ENCODE assay signal across 2 cellular contexts in the genomic region with DNA sequence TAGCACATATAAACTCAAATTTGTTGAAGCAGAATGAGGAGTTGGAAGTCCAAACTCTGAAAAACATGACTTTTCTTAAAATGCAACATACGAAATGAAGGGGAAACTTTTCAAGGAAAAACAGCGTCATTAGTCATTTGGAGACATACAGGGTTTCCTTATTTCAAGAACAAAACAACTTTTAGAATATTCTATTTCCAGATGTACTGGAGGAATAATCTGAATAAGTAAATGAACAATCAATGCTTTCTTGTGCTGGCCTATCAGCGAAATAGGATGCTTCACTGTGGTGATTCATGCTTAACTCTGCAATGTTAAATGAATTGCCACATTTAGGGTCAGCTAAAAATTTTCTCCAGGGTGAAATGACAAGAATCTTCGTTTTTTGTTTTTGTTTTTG.
TF ChIP-seq lines count a peak whose summit lies in the region.

No MANE protein-coding gene starts in this region.

TF ChIP-seq in IMR-90, 13 proteins besides CTCF, POLR2A, EP300 and RAD21:
- TF ChIP-seq CHD1 (IDR thresholded peaks at IDR 0.05; ENCODE audit: low read depth, low read length) (no peak), CEBPB (IDR thresholded peaks at IDR 0.05; ENCODE audit: low read depth, low read length) (peak; percentile 8; the same call in 1 of the 2 replicates), FOS (IDR thresholded peaks at IDR 0.05; ENCODE audit: low read depth, low read length) (no peak)

TF ChIP-seq in K562, 482 proteins besides CTCF, POLR2A, EP300 and RAD21:
- TF ChIP-seq, protein P1, sequence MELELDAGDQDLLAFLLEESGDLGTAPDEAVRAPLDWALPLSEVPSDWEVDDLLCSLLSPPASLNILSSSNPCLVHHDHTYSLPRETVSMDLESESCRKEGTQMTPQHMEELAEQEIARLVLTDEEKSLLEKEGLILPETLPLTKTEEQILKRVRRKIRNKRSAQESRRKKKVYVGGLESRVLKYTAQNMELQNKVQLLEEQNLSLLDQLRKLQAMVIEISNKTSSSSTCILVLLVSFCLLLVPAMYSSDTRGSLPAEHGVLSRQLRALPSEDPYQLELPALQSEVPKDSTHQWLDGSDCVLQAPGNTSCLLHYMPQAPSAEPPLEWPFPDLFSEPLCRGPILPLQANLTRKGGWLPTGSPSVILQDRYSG (tag; conservative IDR thresholded peaks at IDR 0.05; ENCODE audit: low read depth): no peak
- TF ChIP-seq EGR1 (conservative IDR thresholded peaks at IDR 0.05) (no peak), ZNF436 (CRISPR knock-in tag; IDR thresholded peaks at IDR 0.05) (no peak), SRSF9 (IDR thresholded peaks at IDR 0.05; ENCODE audit: borderline replicate concordance, low read depth, low read length) (no peak), ZNF766 (CRISPR knock-in tag; conservative IDR thresholded peaks at IDR 0.05) (no peak), HNRNPUL1 (IDR thresholded peaks at IDR 0.05; ENCODE audit: low read length) (no peak), CSDE1 (IDR thresholded peaks at IDR 0.05) (no peak), GABPA (tag; conservative IDR thresholded peaks at IDR 0.05; ENCODE audit: low read depth) (no peak), E2F3 (CRISPR knock-in tag; IDR thresholded peaks at IDR 0.05) (no peak), BCL6 (CRISPR knock-in tag; IDR thresholded peaks at IDR 0.05) (no peak), ZNF121 (CRISPR knock-in tag; conservative IDR thresholded peaks at IDR 0.05) (no peak), DPF2 (IDR thresholded peaks at IDR 0.05) (no peak), KAT2B (IDR thresholded peaks at IDR 0.05; ENCODE audit: low read depth, low read length) (no peak), NRF1 (conservative IDR thresholded peaks at IDR 0.05 in 1 of 2, IDR thresholded peaks at IDR 0.05 in 1 of 2) (no peak)
- TF ChIP-seq, protein P2, sequence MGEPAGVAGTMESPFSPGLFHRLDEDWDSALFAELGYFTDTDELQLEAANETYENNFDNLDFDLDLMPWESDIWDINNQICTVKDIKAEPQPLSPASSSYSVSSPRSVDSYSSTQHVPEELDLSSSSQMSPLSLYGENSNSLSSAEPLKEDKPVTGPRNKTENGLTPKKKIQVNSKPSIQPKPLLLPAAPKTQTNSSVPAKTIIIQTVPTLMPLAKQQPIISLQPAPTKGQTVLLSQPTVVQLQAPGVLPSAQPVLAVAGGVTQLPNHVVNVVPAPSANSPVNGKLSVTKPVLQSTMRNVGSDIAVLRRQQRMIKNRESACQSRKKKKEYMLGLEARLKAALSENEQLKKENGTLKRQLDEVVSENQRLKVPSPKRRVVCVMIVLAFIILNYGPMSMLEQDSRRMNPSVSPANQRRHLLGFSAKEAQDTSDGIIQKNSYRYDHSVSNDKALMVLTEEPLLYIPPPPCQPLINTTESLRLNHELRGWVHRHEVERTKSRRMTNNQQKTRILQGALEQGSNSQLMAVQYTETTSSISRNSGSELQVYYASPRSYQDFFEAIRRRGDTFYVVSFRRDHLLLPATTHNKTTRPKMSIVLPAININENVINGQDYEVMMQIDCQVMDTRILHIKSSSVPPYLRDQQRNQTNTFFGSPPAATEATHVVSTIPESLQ (CRISPR knock-in tag; IDR thresholded peaks at IDR 0.05): no peak
- TF ChIP-seq, protein P3, sequence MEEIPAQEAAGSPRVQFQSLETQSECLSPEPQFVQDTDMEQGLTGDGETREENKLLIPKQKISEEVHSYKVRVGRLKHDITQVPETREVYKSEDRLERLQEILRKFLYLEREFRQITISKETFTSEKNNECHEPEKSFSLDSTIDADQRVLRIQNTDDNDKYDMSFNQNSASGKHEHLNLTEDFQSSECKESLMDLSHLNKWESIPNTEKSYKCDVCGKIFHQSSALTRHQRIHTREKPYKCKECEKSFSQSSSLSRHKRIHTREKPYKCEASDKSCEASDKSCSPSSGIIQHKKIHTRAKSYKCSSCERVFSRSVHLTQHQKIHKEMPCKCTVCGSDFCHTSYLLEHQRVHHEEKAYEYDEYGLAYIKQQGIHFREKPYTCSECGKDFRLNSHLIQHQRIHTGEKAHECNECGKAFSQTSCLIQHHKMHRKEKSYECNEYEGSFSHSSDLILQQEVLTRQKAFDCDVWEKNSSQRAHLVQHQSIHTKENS (CRISPR knock-in tag; IDR thresholded peaks at IDR 0.05): no peak
- TF ChIP-seq, protein P4, sequence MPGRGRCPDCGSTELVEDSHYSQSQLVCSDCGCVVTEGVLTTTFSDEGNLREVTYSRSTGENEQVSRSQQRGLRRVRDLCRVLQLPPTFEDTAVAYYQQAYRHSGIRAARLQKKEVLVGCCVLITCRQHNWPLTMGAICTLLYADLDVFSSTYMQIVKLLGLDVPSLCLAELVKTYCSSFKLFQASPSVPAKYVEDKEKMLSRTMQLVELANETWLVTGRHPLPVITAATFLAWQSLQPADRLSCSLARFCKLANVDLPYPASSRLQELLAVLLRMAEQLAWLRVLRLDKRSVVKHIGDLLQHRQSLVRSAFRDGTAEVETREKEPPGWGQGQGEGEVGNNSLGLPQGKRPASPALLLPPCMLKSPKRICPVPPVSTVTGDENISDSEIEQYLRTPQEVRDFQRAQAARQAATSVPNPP (IDR thresholded peaks at IDR 0.05; ENCODE audit: borderline replicate concordance, insufficient read depth, insufficient read length): no peak
- TF ChIP-seq, protein P5, sequence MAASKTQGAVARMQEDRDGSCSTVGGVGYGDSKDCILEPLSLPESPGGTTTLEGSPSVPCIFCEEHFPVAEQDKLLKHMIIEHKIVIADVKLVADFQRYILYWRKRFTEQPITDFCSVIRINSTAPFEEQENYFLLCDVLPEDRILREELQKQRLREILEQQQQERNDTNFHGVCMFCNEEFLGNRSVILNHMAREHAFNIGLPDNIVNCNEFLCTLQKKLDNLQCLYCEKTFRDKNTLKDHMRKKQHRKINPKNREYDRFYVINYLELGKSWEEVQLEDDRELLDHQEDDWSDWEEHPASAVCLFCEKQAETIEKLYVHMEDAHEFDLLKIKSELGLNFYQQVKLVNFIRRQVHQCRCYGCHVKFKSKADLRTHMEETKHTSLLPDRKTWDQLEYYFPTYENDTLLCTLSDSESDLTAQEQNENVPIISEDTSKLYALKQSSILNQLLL (CRISPR knock-in tag; IDR thresholded peaks at IDR 0.05; ENCODE audit: borderline replicate concordance): no peak
